In genomic region chr12:57520008-57520726, GRCh38 we compare ENCODE assay signal across 1 cellular context.
TF ChIP-seq lines count a peak whose summit lies in the region.

TSS of gene DDIT3 (minus strand) at chr12:57520514. CDS start at chr12:57517406, 3,108 bp downstream.

TF ChIP-seq in HEK293, 187 proteins besides CTCF, POLR2A, EP300 and RAD21 (continued from another document and continues in another):
- no peak for TF ChIP-seq ZNF670 (tag by site-specific recombination; IDR thresholded peaks at IDR 0.05; ENCODE audit: low read depth)
- TF ChIP-seq ZIC2 (tag by site-specific recombination; IDR thresholded peaks at IDR 0.05) = peak; percentile 78
- TF ChIP-seq ZNF223 (tag by site-specific recombination; IDR thresholded peaks at IDR 0.05) = no peak
- TF ChIP-seq ZBTB48 (tag by site-specific recombination; IDR thresholded peaks at IDR 0.05) = peak; percentile 100
- TF ChIP-seq ZBTB8A (tag by site-specific recombination; IDR thresholded peaks at IDR 0.05) = no peak; the same call in 1 of the 2 replicates
- no peak for TF ChIP-seq GLI4 (tag by site-specific recombination; IDR thresholded peaks at IDR 0.05)
- TF ChIP-seq ZNF311 (tag by site-specific recombination; IDR thresholded peaks at IDR 0.05; ENCODE audit: borderline replicate concordance) = no peak
- TF ChIP-seq WT1 (tag by site-specific recombination; IDR thresholded peaks at IDR 0.05) = no peak; the same call in 1 of the 2 replicates
- no peak for TF ChIP-seq PRDM1 (tag by site-specific recombination; IDR thresholded peaks at IDR 0.05)
- 0 out of 2 replicates have a peak, but pooled peaks have one; percentile 48 for TF ChIP-seq ZSCAN16 (tag by site-specific recombination; IDR thresholded peaks at IDR 0.05)
- peak; percentile 65; the same call in 1 of the 2 replicates for TF ChIP-seq ZNF624 (tag by site-specific recombination; IDR thresholded peaks at IDR 0.05)
- no peak for TF ChIP-seq ZBTB44 (tag by site-specific recombination; IDR thresholded peaks at IDR 0.05)
- TF ChIP-seq ZNF239 (tag by site-specific recombination; IDR thresholded peaks at IDR 0.05) = no peak
- TF ChIP-seq ZNF513 (tag by site-specific recombination; IDR thresholded peaks at IDR 0.05) = peak; percentile 63; the same call in 1 of the 2 replicates
- TF ChIP-seq ZNF157 (tag by site-specific recombination; IDR thresholded peaks at IDR 0.05) = no peak
- no peak for TF ChIP-seq PBX3 (CRISPR knock-in tag; IDR thresholded peaks at IDR 0.05)
- TF ChIP-seq ZNF518A (tag by site-specific recombination; conservative IDR thresholded peaks at IDR 0.05; ENCODE audit: low read depth) = no peak
- TF ChIP-seq GLIS2 (tag by site-specific recombination; IDR thresholded peaks at IDR 0.05) = no peak
- no peak for TF ChIP-seq FEZF1 (tag by site-specific recombination; IDR thresholded peaks at IDR 0.05)
- peak; percentile 93 for TF ChIP-seq SP3 (tag by site-specific recombination; IDR thresholded peaks at IDR 0.05)
- peak; percentile 47; the same call in 1 of the 2 replicates for TF ChIP-seq ZXDB (tag by site-specific recombination; IDR thresholded peaks at IDR 0.05)
- 0 out of 2 replicates have a peak, but pooled peaks have one; percentile 26 for TF ChIP-seq ZNF169 (tag by site-specific recombination; IDR thresholded peaks at IDR 0.05)
- TF ChIP-seq ZNF280D (tag by site-specific recombination; IDR thresholded peaks at IDR 0.05) = no peak
- TF ChIP-seq ZNF248 (tag by site-specific recombination; IDR thresholded peaks at IDR 0.05) = 0 out of 2 replicates have a peak, but pooled peaks have one; percentile 9
- TF ChIP-seq ZNF571 (tag by site-specific recombination; IDR thresholded peaks at IDR 0.05) = no peak
- TF ChIP-seq MZF1 (tag by site-specific recombination; IDR thresholded peaks at IDR 0.05; ENCODE audit: borderline replicate concordance) = no peak
- TF ChIP-seq ZNF175 (tag by site-specific recombination; IDR thresholded peaks at IDR 0.05) = no peak
- TF ChIP-seq ZNF133 (tag by site-specific recombination; IDR thresholded peaks at IDR 0.05) = no peak
- TF ChIP-seq ZNF626 (tag by site-specific recombination; IDR thresholded peaks at IDR 0.05) = no peak
- TF ChIP-seq ZNF324 (tag by site-specific recombination; IDR thresholded peaks at IDR 0.05) = peak; percentile 76
- no peak for TF ChIP-seq ZNF473 (tag by site-specific recombination; IDR thresholded peaks at IDR 0.05)
- no peak for TF ChIP-seq TRIM28 (IDR thresholded peaks at IDR 0.05; ENCODE audit: borderline replicate concordance, low read length)
- no peak for TF ChIP-seq ZNF621 (tag by site-specific recombination; IDR thresholded peaks at IDR 0.05)
- TF ChIP-seq ZBTB11 (tag by site-specific recombination; conservative IDR thresholded peaks at IDR 0.05; ENCODE audit: low read depth) = 0 out of 2 replicates have a peak, but pooled peaks have one; percentile 11
- peak; percentile 26; the same call in 1 of the 2 replicates for TF ChIP-seq ZFP69B (tag by site-specific recombination; IDR thresholded peaks at IDR 0.05)
- no peak for TF ChIP-seq BCL6B (tag by site-specific recombination; IDR thresholded peaks at IDR 0.05)
- TF ChIP-seq KLF1 (tag by site-specific recombination; IDR thresholded peaks at IDR 0.05) = peak; percentile 46
- no peak for TF ChIP-seq ZSCAN5A (tag by site-specific recombination; IDR thresholded peaks at IDR 0.05)
- no peak for TF ChIP-seq ZNF747 (tag by site-specific recombination; IDR thresholded peaks at IDR 0.05)
- TF ChIP-seq ZNF146 (tag by site-specific recombination; IDR thresholded peaks at IDR 0.05) = no peak
- TF ChIP-seq HOXC10 (CRISPR knock-in tag; IDR thresholded peaks at IDR 0.05) = no peak
- no peak for TF ChIP-seq ZNF645 (tag by site-specific recombination; IDR thresholded peaks at IDR 0.05)
- TF ChIP-seq ZNF629 (tag by site-specific recombination; IDR thresholded peaks at IDR 0.05) = peak; percentile 67
- TF ChIP-seq YY2 (tag by site-specific recombination; IDR thresholded peaks at IDR 0.05) = no peak; the same call in 1 of the 2 replicates
- no peak for TF ChIP-seq ZNF211 (tag by site-specific recombination; IDR thresholded peaks at IDR 0.05; ENCODE audit: low read depth)
